In the genomic region with DNA sequence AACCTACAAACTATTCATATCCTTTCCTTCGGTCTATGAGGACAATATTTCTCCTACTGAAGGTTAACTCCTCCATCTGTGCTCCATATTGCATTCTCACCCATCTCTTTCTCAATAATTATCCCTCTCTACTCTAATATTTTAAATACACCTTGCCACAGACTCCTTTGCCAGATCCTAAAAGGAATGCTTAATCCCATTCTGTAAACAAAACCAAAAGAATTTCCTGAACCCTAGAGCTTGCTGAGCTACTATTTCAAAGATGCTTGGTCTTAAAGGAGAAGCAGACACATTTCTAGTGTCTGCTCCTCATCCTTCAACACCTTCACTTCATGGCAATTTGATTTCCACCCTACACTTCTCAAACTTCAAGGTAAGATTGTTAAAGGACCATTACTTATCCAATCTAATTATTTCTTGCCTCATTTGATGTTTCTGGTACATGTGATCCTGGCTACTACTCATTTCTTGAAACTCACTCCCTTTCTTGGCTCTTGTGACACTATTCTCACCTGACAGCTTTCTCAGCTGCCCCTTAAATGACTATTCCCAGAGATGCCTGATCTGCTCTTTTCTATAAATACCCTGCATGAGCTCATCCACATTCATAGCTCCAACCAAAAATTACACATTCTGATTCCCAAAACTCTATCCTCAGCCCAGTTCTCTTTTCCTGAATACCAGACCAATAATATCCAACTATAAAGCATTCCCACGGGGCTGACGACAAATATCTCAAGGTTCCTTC, we compare ENCODE assay signal across 2 cellular contexts.
TF ChIP-seq lines count a peak whose summit lies in the region.

No MANE protein-coding gene starts in this region.

TF ChIP-seq in GM23338, 12 proteins besides CTCF, POLR2A, EP300 and RAD21 (continues in another document):
- TF ChIP-seq, protein P1, sequence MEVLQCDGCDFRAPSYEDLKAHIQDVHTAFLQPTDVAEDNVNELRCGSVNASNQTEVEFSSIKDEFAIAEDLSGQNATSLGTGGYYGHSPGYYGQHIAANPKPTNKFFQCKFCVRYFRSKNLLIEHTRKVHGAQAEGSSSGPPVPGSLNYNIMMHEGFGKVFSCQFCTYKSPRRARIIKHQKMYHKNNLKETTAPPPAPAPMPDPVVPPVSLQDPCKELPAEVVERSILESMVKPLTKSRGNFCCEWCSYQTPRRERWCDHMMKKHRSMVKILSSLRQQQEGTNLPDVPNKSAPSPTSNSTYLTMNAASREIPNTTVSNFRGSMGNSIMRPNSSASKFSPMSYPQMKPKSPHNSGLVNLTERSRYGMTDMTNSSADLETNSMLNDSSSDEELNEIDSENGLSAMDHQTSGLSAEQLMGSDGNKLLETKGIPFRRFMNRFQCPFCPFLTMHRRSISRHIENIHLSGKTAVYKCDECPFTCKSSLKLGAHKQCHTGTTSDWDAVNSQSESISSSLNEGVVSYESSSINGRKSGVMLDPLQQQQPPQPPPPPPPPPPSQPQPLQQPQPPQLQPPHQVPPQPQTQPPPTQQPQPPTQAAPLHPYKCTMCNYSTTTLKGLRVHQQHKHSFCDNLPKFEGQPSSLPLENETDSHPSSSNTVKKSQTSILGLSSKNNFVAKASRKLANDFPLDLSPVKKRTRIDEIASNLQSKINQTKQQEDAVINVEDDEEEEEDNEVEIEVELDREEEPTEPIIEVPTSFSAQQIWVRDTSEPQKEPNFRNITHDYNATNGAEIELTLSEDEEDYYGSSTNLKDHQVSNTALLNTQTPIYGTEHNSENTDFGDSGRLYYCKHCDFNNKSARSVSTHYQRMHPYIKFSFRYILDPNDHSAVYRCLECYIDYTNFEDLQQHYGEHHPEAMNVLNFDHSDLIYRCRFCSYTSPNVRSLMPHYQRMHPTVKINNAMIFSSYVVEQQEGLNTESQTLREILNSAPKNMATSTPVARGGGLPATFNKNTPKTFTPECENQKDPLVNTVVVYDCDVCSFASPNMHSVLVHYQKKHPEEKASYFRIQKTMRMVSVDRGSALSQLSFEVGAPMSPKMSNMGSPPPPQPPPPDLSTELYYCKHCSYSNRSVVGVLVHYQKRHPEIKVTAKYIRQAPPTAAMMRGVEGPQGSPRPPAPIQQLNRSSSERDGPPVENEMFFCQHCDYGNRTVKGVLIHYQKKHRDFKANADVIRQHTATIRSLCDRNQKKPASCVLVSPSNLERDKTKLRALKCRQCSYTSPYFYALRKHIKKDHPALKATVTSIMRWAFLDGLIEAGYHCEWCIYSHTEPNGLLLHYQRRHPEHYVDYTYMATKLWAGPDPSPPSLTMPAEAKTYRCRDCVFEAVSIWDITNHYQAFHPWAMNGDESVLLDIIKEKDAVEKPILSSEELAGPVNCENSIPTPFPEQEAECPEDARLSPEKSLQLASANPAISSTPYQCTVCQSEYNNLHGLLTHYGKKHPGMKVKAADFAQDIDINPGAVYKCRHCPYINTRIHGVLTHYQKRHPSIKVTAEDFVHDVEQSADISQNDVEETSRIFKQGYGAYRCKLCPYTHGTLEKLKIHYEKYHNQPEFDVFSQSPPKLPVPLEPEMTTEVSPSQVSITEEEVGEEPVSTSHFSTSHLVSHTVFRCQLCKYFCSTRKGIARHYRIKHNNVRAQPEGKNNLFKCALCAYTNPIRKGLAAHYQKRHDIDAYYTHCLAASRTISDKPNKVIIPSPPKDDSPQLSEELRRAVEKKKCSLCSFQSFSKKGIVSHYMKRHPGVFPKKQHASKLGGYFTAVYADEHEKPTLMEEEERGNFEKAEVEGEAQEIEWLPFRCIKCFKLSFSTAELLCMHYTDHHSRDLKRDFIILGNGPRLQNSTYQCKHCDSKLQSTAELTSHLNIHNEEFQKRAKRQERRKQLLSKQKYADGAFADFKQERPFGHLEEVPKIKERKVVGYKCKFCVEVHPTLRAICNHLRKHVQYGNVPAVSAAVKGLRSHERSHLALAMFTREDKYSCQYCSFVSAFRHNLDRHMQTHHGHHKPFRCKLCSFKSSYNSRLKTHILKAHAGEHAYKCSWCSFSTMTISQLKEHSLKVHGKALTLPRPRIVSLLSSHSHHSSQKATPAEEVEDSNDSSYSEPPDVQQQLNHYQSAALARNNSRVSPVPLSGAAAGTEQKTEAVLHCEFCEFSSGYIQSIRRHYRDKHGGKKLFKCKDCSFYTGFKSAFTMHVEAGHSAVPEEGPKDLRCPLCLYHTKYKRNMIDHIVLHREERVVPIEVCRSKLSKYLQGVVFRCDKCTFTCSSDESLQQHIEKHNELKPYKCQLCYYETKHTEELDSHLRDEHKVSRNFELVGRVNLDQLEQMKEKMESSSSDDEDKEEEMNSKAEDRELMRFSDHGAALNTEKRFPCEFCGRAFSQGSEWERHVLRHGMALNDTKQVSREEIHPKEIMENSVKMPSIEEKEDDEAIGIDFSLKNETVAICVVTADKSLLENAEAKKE (CRISPR knock-in tag; IDR thresholded peaks at IDR 0.05) = no peak
- TF ChIP-seq, protein P2, sequence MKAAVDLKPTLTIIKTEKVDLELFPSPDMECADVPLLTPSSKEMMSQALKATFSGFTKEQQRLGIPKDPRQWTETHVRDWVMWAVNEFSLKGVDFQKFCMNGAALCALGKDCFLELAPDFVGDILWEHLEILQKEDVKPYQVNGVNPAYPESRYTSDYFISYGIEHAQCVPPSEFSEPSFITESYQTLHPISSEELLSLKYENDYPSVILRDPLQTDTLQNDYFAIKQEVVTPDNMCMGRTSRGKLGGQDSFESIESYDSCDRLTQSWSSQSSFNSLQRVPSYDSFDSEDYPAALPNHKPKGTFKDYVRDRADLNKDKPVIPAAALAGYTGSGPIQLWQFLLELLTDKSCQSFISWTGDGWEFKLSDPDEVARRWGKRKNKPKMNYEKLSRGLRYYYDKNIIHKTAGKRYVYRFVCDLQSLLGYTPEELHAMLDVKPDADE (IDR thresholded peaks at IDR 0.05) = no peak
- no peak for TF ChIP-seq EZH2phosphoT487 (IDR thresholded peaks at IDR 0.05; ENCODE audit: unreplicated experiment)
- no peak for TF ChIP-seq ZNF331 (CRISPR knock-in tag; IDR thresholded peaks at IDR 0.05; ENCODE audit: low read depth)
- TF ChIP-seq NANOG (IDR thresholded peaks at IDR 0.05; ENCODE audit: borderline replicate concordance) = no peak
- no peak for TF ChIP-seq CREB1 (CRISPR knock-in tag; IDR thresholded peaks at IDR 0.05; ENCODE audit: low read depth)
- TF ChIP-seq, protein P3, sequence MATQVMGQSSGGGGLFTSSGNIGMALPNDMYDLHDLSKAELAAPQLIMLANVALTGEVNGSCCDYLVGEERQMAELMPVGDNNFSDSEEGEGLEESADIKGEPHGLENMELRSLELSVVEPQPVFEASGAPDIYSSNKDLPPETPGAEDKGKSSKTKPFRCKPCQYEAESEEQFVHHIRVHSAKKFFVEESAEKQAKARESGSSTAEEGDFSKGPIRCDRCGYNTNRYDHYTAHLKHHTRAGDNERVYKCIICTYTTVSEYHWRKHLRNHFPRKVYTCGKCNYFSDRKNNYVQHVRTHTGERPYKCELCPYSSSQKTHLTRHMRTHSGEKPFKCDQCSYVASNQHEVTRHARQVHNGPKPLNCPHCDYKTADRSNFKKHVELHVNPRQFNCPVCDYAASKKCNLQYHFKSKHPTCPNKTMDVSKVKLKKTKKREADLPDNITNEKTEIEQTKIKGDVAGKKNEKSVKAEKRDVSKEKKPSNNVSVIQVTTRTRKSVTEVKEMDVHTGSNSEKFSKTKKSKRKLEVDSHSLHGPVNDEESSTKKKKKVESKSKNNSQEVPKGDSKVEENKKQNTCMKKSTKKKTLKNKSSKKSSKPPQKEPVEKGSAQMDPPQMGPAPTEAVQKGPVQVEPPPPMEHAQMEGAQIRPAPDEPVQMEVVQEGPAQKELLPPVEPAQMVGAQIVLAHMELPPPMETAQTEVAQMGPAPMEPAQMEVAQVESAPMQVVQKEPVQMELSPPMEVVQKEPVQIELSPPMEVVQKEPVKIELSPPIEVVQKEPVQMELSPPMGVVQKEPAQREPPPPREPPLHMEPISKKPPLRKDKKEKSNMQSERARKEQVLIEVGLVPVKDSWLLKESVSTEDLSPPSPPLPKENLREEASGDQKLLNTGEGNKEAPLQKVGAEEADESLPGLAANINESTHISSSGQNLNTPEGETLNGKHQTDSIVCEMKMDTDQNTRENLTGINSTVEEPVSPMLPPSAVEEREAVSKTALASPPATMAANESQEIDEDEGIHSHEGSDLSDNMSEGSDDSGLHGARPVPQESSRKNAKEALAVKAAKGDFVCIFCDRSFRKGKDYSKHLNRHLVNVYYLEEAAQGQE (IDR thresholded peaks at IDR 0.05; ENCODE audit: unreplicated experiment) = no peak

TF ChIP-seq in WTC11, 78 proteins besides CTCF, POLR2A, EP300 and RAD21 (continued from another document):
- TF ChIP-seq, protein P4, sequence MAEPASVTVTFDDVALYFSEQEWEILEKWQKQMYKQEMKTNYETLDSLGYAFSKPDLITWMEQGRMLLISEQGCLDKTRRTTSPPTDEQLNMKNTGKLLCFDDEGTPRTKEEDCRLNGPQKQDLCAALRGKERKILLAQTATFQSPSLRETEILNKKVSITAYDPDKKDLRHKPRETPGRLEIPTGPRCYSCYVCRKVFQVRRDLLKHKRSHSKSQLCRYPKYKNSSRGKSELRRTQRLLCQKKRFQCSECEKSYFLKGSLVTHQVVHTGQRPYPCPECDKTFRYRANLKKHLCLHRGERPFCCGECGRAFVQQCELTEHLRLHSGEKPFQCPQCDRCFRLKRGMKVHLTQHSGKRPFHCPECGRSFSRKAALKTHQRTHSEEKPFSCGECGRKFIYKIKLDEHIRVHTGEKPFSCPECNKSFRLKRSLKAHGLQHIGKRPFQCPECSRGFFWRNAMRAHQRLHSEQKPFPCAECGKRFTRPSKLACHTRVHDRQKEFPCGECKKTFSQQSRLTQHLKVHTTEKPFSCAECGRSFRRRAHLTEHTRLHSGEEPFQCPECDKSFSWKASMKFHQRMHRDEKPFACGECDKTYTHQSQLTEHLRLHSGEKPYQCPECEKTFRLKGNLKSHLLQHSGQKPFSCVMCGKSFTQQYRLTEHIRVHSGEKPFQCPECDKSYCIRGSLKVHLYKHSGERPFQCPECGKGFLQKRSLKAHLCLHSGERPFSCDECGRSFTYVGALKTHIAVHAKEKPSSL (CRISPR knock-in tag; conservative IDR thresholded peaks at IDR 0.05) = no peak
- TF ChIP-seq ZNF232 (CRISPR knock-in tag; IDR thresholded peaks at IDR 0.05) (no peak), TP53 (CRISPR knock-in tag; IDR thresholded peaks at IDR 0.05) (no peak), CREB1 (CRISPR knock-in tag; IDR thresholded peaks at IDR 0.05) (no peak), ZNF396 (CRISPR knock-in tag; IDR thresholded peaks at IDR 0.05; ENCODE audit: borderline replicate concordance) (no peak), SP1 (CRISPR knock-in tag; conservative IDR thresholded peaks at IDR 0.05) (no peak), GABPB1 (CRISPR knock-in tag; IDR thresholded peaks at IDR 0.05) (no peak)
- TF ChIP-seq, protein P5, sequence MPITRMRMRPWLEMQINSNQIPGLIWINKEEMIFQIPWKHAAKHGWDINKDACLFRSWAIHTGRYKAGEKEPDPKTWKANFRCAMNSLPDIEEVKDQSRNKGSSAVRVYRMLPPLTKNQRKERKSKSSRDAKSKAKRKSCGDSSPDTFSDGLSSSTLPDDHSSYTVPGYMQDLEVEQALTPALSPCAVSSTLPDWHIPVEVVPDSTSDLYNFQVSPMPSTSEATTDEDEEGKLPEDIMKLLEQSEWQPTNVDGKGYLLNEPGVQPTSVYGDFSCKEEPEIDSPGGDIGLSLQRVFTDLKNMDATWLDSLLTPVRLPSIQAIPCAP (CRISPR knock-in tag; IDR thresholded peaks at IDR 0.05) = no peak
- TF ChIP-seq, protein P6, sequence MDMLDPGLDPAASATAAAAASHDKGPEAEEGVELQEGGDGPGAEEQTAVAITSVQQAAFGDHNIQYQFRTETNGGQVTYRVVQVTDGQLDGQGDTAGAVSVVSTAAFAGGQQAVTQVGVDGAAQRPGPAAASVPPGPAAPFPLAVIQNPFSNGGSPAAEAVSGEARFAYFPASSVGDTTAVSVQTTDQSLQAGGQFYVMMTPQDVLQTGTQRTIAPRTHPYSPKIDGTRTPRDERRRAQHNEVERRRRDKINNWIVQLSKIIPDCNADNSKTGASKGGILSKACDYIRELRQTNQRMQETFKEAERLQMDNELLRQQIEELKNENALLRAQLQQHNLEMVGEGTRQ (CRISPR knock-in tag; IDR thresholded peaks at IDR 0.05) = no peak
- TF ChIP-seq, protein P7, sequence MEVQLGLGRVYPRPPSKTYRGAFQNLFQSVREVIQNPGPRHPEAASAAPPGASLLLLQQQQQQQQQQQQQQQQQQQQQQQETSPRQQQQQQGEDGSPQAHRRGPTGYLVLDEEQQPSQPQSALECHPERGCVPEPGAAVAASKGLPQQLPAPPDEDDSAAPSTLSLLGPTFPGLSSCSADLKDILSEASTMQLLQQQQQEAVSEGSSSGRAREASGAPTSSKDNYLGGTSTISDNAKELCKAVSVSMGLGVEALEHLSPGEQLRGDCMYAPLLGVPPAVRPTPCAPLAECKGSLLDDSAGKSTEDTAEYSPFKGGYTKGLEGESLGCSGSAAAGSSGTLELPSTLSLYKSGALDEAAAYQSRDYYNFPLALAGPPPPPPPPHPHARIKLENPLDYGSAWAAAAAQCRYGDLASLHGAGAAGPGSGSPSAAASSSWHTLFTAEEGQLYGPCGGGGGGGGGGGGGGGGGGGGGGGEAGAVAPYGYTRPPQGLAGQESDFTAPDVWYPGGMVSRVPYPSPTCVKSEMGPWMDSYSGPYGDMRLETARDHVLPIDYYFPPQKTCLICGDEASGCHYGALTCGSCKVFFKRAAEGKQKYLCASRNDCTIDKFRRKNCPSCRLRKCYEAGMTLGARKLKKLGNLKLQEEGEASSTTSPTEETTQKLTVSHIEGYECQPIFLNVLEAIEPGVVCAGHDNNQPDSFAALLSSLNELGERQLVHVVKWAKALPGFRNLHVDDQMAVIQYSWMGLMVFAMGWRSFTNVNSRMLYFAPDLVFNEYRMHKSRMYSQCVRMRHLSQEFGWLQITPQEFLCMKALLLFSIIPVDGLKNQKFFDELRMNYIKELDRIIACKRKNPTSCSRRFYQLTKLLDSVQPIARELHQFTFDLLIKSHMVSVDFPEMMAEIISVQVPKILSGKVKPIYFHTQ (CRISPR knock-in tag; IDR thresholded peaks at IDR 0.05) = no peak
